8 cellular contexts compared by ENCODE assay signal in genomic region chrX:83469551-83469950, GRCh38. TPM values are rescaled to one million over a fixed set of nuclear protein-coding genes. Genes with fewer than 3 reads are reported as not detected.
DNase-seq lines count a peak whose midpoint lies in the region; ATAC-seq, FAIRE-seq and TF ChIP-seq lines count a peak whose summit lies in the region.

No MANE protein-coding gene starts in this region.

- peaks cover 4% of the 10 kb centered on the region for H3K9me3 Mint-ChIP-seq in Calu3 (ENCODE audit: low read depth, unreplicated experiment)

- CTCF ChIA-PET in Calu3 (lab: Charles Lee), result interaction anchor here (0.6 kb wide), 1 partner anchor 73 kb away, joined by 3 read pairs; no protein-coding TSS in a partner anchor

- no peaks in the 10 kb centered on the region for H3K36me3 Mint-ChIP-seq in Calu3 (ENCODE audit: insufficient read depth, unreplicated experiment)

- ATAC-seq in GM18519 (IDR thresholded peaks at IDR 0.05; ENCODE audit: low FRiP score, unreplicated experiment) (peak; percentile 91), HG03095 (IDR thresholded peaks at IDR 0.05; ENCODE audit: unreplicated experiment) (peak; percentile 96), GM21515 (IDR thresholded peaks at IDR 0.05; ENCODE audit: unreplicated experiment) (no peak)

- no peak for TF ChIP-seq CTCF in Calu3 (IDR thresholded peaks at IDR 0.05; ENCODE audit: unreplicated experiment)

- FAIRE-seq in RCC 7860 (lab: Jason Lieb, UNC), result no peak

- DNase-seq in Calu3 (peak; percentile 1), RCC 7860 (ENCODE audit: low spot score) (peak; percentile 8), iPS-NIHi11 (ENCODE audit: low spot score) (peak; percentile 12), NCI-H774 (lab: John Stamatoyannopoulos, UW) (no peak), NCI-H345 (lab: John Stamatoyannopoulos, UW) (no peak)

- H3K27me3 Mint-ChIP-seq in Calu3 (ENCODE audit: unreplicated experiment), result no peaks in the 10 kb centered on the region

- no peak overlapping the region for H3K4me3 Mint-ChIP-seq in Calu3 (ENCODE audit: low read depth, unreplicated experiment)

- H3K27ac Mint-ChIP-seq in Calu3 (ENCODE audit: unreplicated experiment), result no peak overlapping the region

- no TSS peak for BruUV-seq in Calu3 (replicated peaks; lab: Mats Ljungman, UMichigan)

- intact Hi-C loops in Calu3 (cut with micrococcal nuclease; ENCODE audit: unreplicated experiment), result no loop called here

- no peaks in the 10 kb centered on the region for H3K4me1 Mint-ChIP-seq in Calu3 (ENCODE audit: low read depth, unreplicated experiment)

RNA-seq across cellular contexts. Expression of gene POU3F4, which starts 38.5 kb away (rescaled TPM):
- total RNA-seq in Calu3 (2022), result not detected in 2 replicates

Comparison
In these comparisons a context has a peak if more than half of its experiments do, and no peak if none do; other contexts are left out.
1. DNase-seq: peak in Calu3 (single experiment), RCC 7860 (single experiment) and iPS-NIHi11 (single experiment); none in NCI-H774 (single experiment) and NCI-H345 (single experiment).